9 cellular contexts compared by ENCODE assay signal in genomic region chr22:38641476-38641875, GRCh38.
"Had no signal": no experiment of that assay in that cellular context is flagged by ENCODE, and none has a peak within 500 bp of the region (broad histone marks: within the 10 kb centered on the region; RNA-seq: fewer than 3 reads in every experiment).

No MANE protein-coding gene starts in this region.

- H3K36me3 ChIP-seq: HAP-1 had no signal

- H2AFZ ChIP-seq: GM23248, GM23338 had no signal

- H3K9me3 ChIP-seq: HAP-1 had no signal

- H3K27ac ChIP-seq: GM23248 had no signal

- H3K4me2 ChIP-seq: GM23338 had no signal

- ATAC-seq: GM23338, HCT116 had no signal

- H3K4me3 ChIP-seq: GM23248, GM23338, HAP-1 had no signal

- H3K9ac ChIP-seq: GM23248 had no signal

- DNase-seq: GM23248, GOT3, H7, H9, HCEC 1CT, HFFc6 had no signal

- H3K4me1 ChIP-seq: HAP-1 had no signal
